In the genomic region with DNA sequence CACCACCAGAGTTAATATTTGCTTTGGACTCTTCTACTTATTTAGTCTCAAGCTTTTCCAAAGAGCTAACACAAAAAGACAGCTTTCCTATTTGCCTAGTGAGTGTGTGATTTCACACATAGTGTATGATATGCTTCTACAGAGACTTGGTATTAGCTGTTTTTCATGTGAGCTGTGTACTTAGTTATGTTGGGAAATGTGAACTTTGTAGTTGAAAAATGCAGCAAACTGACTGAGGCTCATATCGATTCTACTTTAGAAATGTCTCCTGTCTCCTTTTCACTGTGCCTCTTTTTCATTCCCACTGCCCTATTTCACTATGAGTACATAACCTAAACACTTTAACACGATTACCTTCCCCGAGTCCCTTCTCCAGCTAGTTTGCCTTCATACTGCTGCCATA, we compare ENCODE assay signal across 1 cellular context.
TF ChIP-seq lines count a peak whose summit lies in the region.

No MANE protein-coding gene starts in this region.

TF ChIP-seq in SK-N-SH, 30 proteins besides CTCF, POLR2A, EP300 and RAD21 (continued from another document):
- TF ChIP-seq, protein P1, sequence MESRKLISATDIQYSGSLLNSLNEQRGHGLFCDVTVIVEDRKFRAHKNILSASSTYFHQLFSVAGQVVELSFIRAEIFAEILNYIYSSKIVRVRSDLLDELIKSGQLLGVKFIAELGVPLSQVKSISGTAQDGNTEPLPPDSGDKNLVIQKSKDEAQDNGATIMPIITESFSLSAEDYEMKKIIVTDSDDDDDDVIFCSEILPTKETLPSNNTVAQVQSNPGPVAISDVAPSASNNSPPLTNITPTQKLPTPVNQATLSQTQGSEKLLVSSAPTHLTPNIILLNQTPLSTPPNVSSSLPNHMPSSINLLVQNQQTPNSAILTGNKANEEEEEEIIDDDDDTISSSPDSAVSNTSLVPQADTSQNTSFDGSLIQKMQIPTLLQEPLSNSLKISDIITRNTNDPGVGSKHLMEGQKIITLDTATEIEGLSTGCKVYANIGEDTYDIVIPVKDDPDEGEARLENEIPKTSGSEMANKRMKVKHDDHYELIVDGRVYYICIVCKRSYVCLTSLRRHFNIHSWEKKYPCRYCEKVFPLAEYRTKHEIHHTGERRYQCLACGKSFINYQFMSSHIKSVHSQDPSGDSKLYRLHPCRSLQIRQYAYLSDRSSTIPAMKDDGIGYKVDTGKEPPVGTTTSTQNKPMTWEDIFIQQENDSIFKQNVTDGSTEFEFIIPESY (IDR thresholded peaks at IDR 0.05; ENCODE audit: borderline replicate concordance, low read depth): no peak
- TF ChIP-seq SMC3 (IDR thresholded peaks at IDR 0.05; ENCODE audit: low read depth, low read length) (no peak), RFX5 (IDR thresholded peaks at IDR 0.05; ENCODE audit: low read length) (no peak), NRF1 (IDR thresholded peaks at IDR 0.05; ENCODE audit: low read depth, low read length) (no peak), FOSL2 (IDR thresholded peaks at IDR 0.05; ENCODE audit: borderline replicate concordance, low read depth) (no peak), MEF2A (IDR thresholded peaks at IDR 0.05; ENCODE audit: borderline replicate concordance, low read depth) (no peak), GATA2 (CRISPR knock-in tag; IDR thresholded peaks at IDR 0.05) (no peak), SIN3A (IDR thresholded peaks at IDR 0.05; ENCODE audit: borderline replicate concordance, low read depth, low read length) (no peak), MXI1 (IDR thresholded peaks at IDR 0.05; ENCODE audit: low read depth, low read length) (no peak), TEAD4 (IDR thresholded peaks at IDR 0.05; ENCODE audit: borderline replicate concordance, insufficient read depth) (no peak)
